In genomic region chr13:110683203-110683883, GRCh38 we compare ENCODE assay signal across 9 cellular contexts. TPM values are rescaled to one million over a fixed set of nuclear protein-coding genes. Genes with fewer than 3 reads are reported as not detected.
DNase-seq lines count a peak whose midpoint lies in the region; ATAC-seq and TF ChIP-seq lines count a peak whose summit lies in the region.
"Had no signal": no experiment of that assay in that cellular context is flagged by ENCODE, and none has a peak within 500 bp of the region (broad histone marks: within the 10 kb centered on the region; RNA-seq: fewer than 3 reads in every experiment).

No MANE protein-coding gene starts in this region.

- no peak overlapping the region for H3K4me3 ChIP-seq in GM06990 (replicated peaks; ENCODE audit: low read depth, low read length)
- H3K4me3 ChIP-seq: SJSA1 had no signal

- H3K4me1 Mint-ChIP-seq in T-cell = peaks cover 0 to 3% (median 1%) of the 10 kb centered on the region in 3 donors

- no peak overlapping the region for H3K27ac ChIP-seq in 22Rv1
- H3K27ac ChIP-seq: SJSA1 had no signal

- CTCF ChIA-PET in T-cell (lab: Charles Lee) = interaction anchor here (0.6 to 1.9 kb wide), 15 partner anchors 13 to 139 kb away, joined by 3 to 17 read pairs (median 5); partner anchors contain the start of gene CARS2 (in 1 of the 2)

- no peaks in the 10 kb centered on the region for H3K27me3 ChIP-seq in GM06990 (replicated peaks; ENCODE audit: control insufficient read depth, insufficient read depth, low read length)
- H3K27me3 ChIP-seq: SJSA1 had no signal

- no peak overlapping the region for H3K27ac Mint-ChIP-seq in T-cell

- peaks cover 36% of the 10 kb centered on the region for H3K36me3 Mint-ChIP-seq in T-cell

- ATAC-seq in T-cell (replicated peaks in 1 of 4) (peak in 3 of 4 experiments; percentile 67 to 71 (median 70)), HG03432 (IDR thresholded peaks at IDR 0.05; ENCODE audit: unreplicated experiment) (no peak)

- DNase-seq in GM06990 (ENCODE audit: extremely low read depth, insufficient read length) (no peak), T-cell (peak in 7 of 34 experiments; percentile 13 to 30 (median 18)), iris pigment epithelial cell (ENCODE audit: low read depth) (peak; percentile 43), hepatic stellate cell (ENCODE audit: low spot score) (no peak)
- DNase-seq in stimulated activated CD8-positive, alpha-beta memory T cell treated with anti-CD3 and anti-CD28 coated beads, Interleukin-4, amount 100 ng/mL, for 48 hours = no peak
- no peak for DNase-seq in activated T-cell treated with anti-CD3 and anti-CD28 coated beads, Interleukin-2, amount 50 U/mL, for 1 hour

- no peaks in the 10 kb centered on the region for H3K27me3 Mint-ChIP-seq in T-cell

- peaks cover 21% of the 10 kb centered on the region for H3K36me3 ChIP-seq in GM06990 (ENCODE audit: control insufficient read depth, insufficient read depth, low read length)

- H3K9me3 Mint-ChIP-seq in T-cell = no peaks in the 10 kb centered on the region

- H3K4me3 Mint-ChIP-seq in T-cell = no peak overlapping the region

- POLR2A ChIA-PET in T-cell (lab: Charles Lee) = interaction anchor here in 1 of 2 donors (0.6 kb wide), 1 partner anchor 23 kb away, joined by 3 read pairs; no protein-coding TSS in a partner anchor

- TF ChIP-seq CTCF in 22Rv1 (IDR thresholded peaks at IDR 0.05) (peak; percentile 38), GM06990 (IDR thresholded peaks at IDR 0.05; ENCODE audit: insufficient read depth, low read length, poor library complexity, severe bottlenecking) (peak; percentile 8)

RNA-seq across cellular contexts. Expression of gene CARS2, which starts 22.6 kb away (rescaled TPM):
- total RNA-seq in T-cell = 100 to 1,000 TPM in 1 of 5 donors, 10 to 100 TPM in 4; 74.2 to 102 (median 85.4) TPM

RNA-seq across cellular contexts. Expression of gene ING1, which starts 30.2 kb away (rescaled TPM):
- total RNA-seq in T-cell = 10 to 100 TPM in 4 of 5 donors, 1 to 10 TPM in 1; 9.9 to 29.4 (median 25.8) TPM
